Comparison of ENCODE assay signal across 25 cellular contexts in genomic region chr6:112481256-112481655, GRCh38.
"Had no signal": no experiment of that assay in that cellular context is flagged by ENCODE, and none has a peak within 500 bp of the region (broad histone marks: within the 10 kb centered on the region; RNA-seq: fewer than 3 reads in every experiment).

No MANE protein-coding gene starts in this region.

- H3K27ac Mint-ChIP-seq: immature natural killer cell; memory B cell; naive B cell; natural killer cell treated with Interleukin-12 subunit alpha and Interleukin-12 subunit beta and Interleukin-15 and Interleukin-18, amount 100 ng/mL, for 72 hours; stimulated activated effector memory CD8-positive, alpha-beta T cell treated with anti-CD3 and anti-CD28 coated beads, Interleukin-12 subunit alpha, Interleukin-12 subunit beta, amount 100 ng/mL, for 72 hours; type B pancreatic cell had no signal

- H3K36me3 ChIP-seq: esophagus muscularis mucosa, left ventricle myocardium inferior, lower lobe of right lung, prostate gland, right atrium auricular region, tibial artery had no signal

- H3K4me3 ChIP-seq: coronary artery, esophagus muscularis mucosa, left ventricle myocardium inferior, lower lobe of right lung, prostate gland, right atrium auricular region, testis, tibial artery had no signal

- H3K27me3 Mint-ChIP-seq: naive B cell; natural killer cell treated with Interleukin-12 subunit alpha and Interleukin-12 subunit beta and Interleukin-15 and Interleukin-18, amount 100 ng/mL, for 72 hours; type B pancreatic cell had no signal

- H3K4me1 Mint-ChIP-seq: immature natural killer cell; memory B cell; stimulated activated effector memory CD8-positive, alpha-beta T cell treated with anti-CD3 and anti-CD28 coated beads, Interleukin-12 subunit alpha, Interleukin-12 subunit beta, amount 100 ng/mL, for 72 hours had no signal

- H3K27me3 ChIP-seq: esophagus muscularis mucosa, right atrium auricular region, testis, tibial artery had no signal

- H3K36me3 Mint-ChIP-seq: immature natural killer cell; memory B cell; naive B cell; natural killer cell treated with Interleukin-12 subunit alpha and Interleukin-12 subunit beta and Interleukin-15 and Interleukin-18, amount 100 ng/mL, for 72 hours; stimulated activated effector memory CD8-positive, alpha-beta T cell treated with anti-CD3 and anti-CD28 coated beads, Interleukin-12 subunit alpha, Interleukin-12 subunit beta, amount 100 ng/mL, for 72 hours; type B pancreatic cell had no signal

- DNase-seq: effector memory CD4-positive, alpha-beta T cell; foreskin melanocyte; hypothalamus; immature natural killer cell; islet precursor cell; left colon; left ventricle myocardium inferior; lower lobe of right lung; naive B cell; stimulated activated CD4-positive, alpha-beta T cell treated with anti-CD3 and anti-CD28 coated beads, Interleukin-2, amount 100 ng/mL, for 24 hours; stimulated activated CD4-positive, alpha-beta T cell treated with anti-CD3 and anti-CD28 coated beads, Interleukin-4, amount 100 ng/mL, for 24 hours; stimulated activated naive CD8-positive, alpha-beta T cell treated with anti-CD3 and anti-CD28 coated beads, Interleukin-15, Interleukin-2, amounts not matched to agents 100 U/mL and 50 U/mL, for 24 hours; substantia nigra; testis; tibial artery had no signal

- H3K4me1 ChIP-seq: left ventricle myocardium inferior, lower lobe of right lung, prostate gland had no signal

- FAIRE-seq: endothelial cell of umbilical vein had no signal

- H3K9me3 ChIP-seq: esophagus muscularis mucosa, left ventricle myocardium inferior, lower lobe of right lung, prostate gland, right atrium auricular region, testis, tibial artery had no signal

- H3K9me3 Mint-ChIP-seq: type B pancreatic cell had no signal

- H3K4me3 Mint-ChIP-seq: immature natural killer cell; memory B cell; naive B cell; natural killer cell treated with Interleukin-12 subunit alpha and Interleukin-12 subunit beta and Interleukin-15 and Interleukin-18, amount 100 ng/mL, for 72 hours; neural crest cell; stimulated activated effector memory CD8-positive, alpha-beta T cell treated with anti-CD3 and anti-CD28 coated beads, Interleukin-12 subunit alpha, Interleukin-12 subunit beta, amount 100 ng/mL, for 72 hours; type B pancreatic cell had no signal

- H3K27ac ChIP-seq: coronary artery, esophagus muscularis mucosa, left ventricle myocardium inferior, lower lobe of right lung, prostate gland, right atrium auricular region, testis, tibial artery had no signal
